29 cellular contexts compared by ENCODE assay signal in the genomic region with DNA sequence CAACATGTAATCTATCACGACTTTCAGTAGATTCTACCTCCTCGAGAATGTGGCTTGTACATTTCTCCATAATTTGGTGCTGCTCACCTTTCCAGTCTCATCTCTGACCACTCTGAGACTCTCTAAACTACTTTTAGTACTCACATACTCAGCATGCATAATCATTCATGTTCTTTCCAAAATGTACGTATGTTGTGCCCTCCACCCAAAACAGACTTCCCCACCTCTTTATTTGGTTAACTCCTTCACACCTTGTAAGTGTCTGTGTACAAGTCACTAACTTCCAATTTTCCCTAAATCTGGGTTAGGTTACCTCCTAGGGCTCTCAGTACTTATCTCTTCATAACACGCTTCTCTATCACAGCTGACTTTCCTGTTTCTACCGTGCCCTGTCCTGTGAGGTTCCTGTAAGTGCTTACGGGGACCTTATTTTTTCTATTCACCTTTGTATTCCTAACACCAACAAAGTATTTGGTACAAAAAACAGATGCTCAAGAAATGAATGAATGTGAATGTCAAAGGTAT.
"Had no signal": no experiment of that assay in that cellular context is flagged by ENCODE, and none has a peak within 500 bp of the region (broad histone marks: within the 10 kb centered on the region; RNA-seq: fewer than 3 reads in every experiment).

No MANE protein-coding gene starts in this region.

- H3K4me3 Mint-ChIP-seq: naive thymus-derived CD4-positive, alpha-beta T cell; natural killer cell; nephron; neural progenitor cell; stimulated activated effector memory CD8-positive, alpha-beta T cell treated with anti-CD3 and anti-CD28 coated beads, Interleukin-12 subunit alpha, Interleukin-12 subunit beta, amount 100 ng/mL, for 72 hours; stimulated activated naive CD8-positive, alpha-beta T cell treated with anti-CD3 and anti-CD28 coated beads, Interleukin-15, amount 100 ng/mL, for 72 hours had no signal

- H3K4me3 ChIP-seq: neural progenitor cell, ovary, psoas muscle, right lobe of liver, sigmoid colon, suprapubic skin, testis, tibial artery, transverse colon, upper lobe of left lung, vagina had no signal

- H3K27me3 Mint-ChIP-seq: naive thymus-derived CD4-positive, alpha-beta T cell; progenitor cell of endocrine pancreas; stimulated activated naive CD8-positive, alpha-beta T cell treated with anti-CD3 and anti-CD28 coated beads, Interleukin-15, amount 100 ng/mL, for 72 hours had no signal

- H3K79me2 ChIP-seq: parathyroid adenoma had no signal

- H3K27ac Mint-ChIP-seq: naive thymus-derived CD4-positive, alpha-beta T cell; natural killer cell; nephron; neural progenitor cell; progenitor cell of endocrine pancreas; stimulated activated effector memory CD8-positive, alpha-beta T cell treated with anti-CD3 and anti-CD28 coated beads, Interleukin-12 subunit alpha, Interleukin-12 subunit beta, amount 100 ng/mL, for 72 hours; stimulated activated naive CD8-positive, alpha-beta T cell treated with anti-CD3 and anti-CD28 coated beads, Interleukin-15, amount 100 ng/mL, for 72 hours had no signal

- H3K36me3 Mint-ChIP-seq: natural killer cell; neural progenitor cell; stimulated activated effector memory CD8-positive, alpha-beta T cell treated with anti-CD3 and anti-CD28 coated beads, Interleukin-12 subunit alpha, Interleukin-12 subunit beta, amount 100 ng/mL, for 72 hours had no signal

- DNase-seq: naive thymus-derived CD4-positive, alpha-beta T cell; natural killer cell; occipital lobe; ovary; posterior cingulate gyrus; psoas muscle; right cardiac atrium; right lobe of liver; sigmoid colon; small intestine; stimulated activated CD4-positive, alpha-beta T cell treated with anti-CD3 and anti-CD28 coated beads, Interleukin-15, amount 100 ng/mL, for 24 hours; stimulated activated CD4-positive, alpha-beta T cell treated with anti-CD3 and anti-CD28 coated beads, Interleukin-2, amount 100 ng/mL, for 24 hours; stimulated activated CD4-positive, alpha-beta T cell treated with anti-CD3 and anti-CD28 coated beads, Interleukin-2, amount 100 ng/mL, for 48 hours; stimulated activated CD4-positive, alpha-beta T cell treated with anti-CD3 and anti-CD28 coated beads, Interleukin-4, amount 100 ng/mL, for 24 hours; stimulated activated naive CD4-positive, alpha-beta T cell; stimulated activated naive CD8-positive, alpha-beta T cell treated with anti-CD3 and anti-CD28 coated beads, Interleukin-15, amount 100 ng/mL, for 72 hours; substantia nigra; testis; tibial artery; transverse colon; upper lobe of left lung had no signal

- H3K9me3 ChIP-seq: ovary, psoas muscle, right lobe of liver, sigmoid colon, suprapubic skin, testis, tibial artery, transverse colon, upper lobe of left lung, vagina had no signal

- ATAC-seq: naive thymus-derived CD4-positive, alpha-beta T cell; natural killer cell; psoas muscle; right cardiac atrium; right lobe of liver; stimulated activated effector memory CD8-positive, alpha-beta T cell treated with anti-CD3 and anti-CD28 coated beads, Interleukin-12 subunit alpha, Interleukin-12 subunit beta, amount 100 ng/mL, for 72 hours; stimulated activated naive CD8-positive, alpha-beta T cell treated with anti-CD3 and anti-CD28 coated beads, Interleukin-15, amount 100 ng/mL, for 72 hours had no signal

- FAIRE-seq: small intestine, urothelium cell line had no signal

- H3K27me3 ChIP-seq: neural progenitor cell, ovary, right lobe of liver, sigmoid colon, suprapubic skin, testis, tibial artery, transverse colon, upper lobe of left lung, vagina had no signal

- H2AFZ ChIP-seq: neural progenitor cell, parathyroid adenoma had no signal

- H3K9ac ChIP-seq: neural progenitor cell, parathyroid adenoma had no signal

- H3K9me3 Mint-ChIP-seq: natural killer cell; stimulated activated effector memory CD8-positive, alpha-beta T cell treated with anti-CD3 and anti-CD28 coated beads, Interleukin-12 subunit alpha, Interleukin-12 subunit beta, amount 100 ng/mL, for 72 hours; stimulated activated naive CD8-positive, alpha-beta T cell treated with anti-CD3 and anti-CD28 coated beads, Interleukin-15, amount 100 ng/mL, for 72 hours had no signal

- H3K27ac ChIP-seq: neural progenitor cell, ovary, parathyroid adenoma, psoas muscle, right lobe of liver, sigmoid colon, suprapubic skin, testis, tibial artery, transverse colon, upper lobe of left lung, vagina had no signal

- H3K4me2 ChIP-seq: neural progenitor cell had no signal

- H3K4me1 Mint-ChIP-seq: natural killer cell, nephron, neural progenitor cell had no signal

- H3K4me1 ChIP-seq: neural progenitor cell, parathyroid adenoma, psoas muscle, right lobe of liver, sigmoid colon, suprapubic skin, testis, tibial artery, transverse colon, upper lobe of left lung, vagina had no signal

- H3K36me3 ChIP-seq: neural progenitor cell, ovary, right lobe of liver, sigmoid colon, suprapubic skin, tibial artery, transverse colon, upper lobe of left lung, vagina had no signal
